Comparison of ENCODE assay signal across 13 cellular contexts in the genomic region with DNA sequence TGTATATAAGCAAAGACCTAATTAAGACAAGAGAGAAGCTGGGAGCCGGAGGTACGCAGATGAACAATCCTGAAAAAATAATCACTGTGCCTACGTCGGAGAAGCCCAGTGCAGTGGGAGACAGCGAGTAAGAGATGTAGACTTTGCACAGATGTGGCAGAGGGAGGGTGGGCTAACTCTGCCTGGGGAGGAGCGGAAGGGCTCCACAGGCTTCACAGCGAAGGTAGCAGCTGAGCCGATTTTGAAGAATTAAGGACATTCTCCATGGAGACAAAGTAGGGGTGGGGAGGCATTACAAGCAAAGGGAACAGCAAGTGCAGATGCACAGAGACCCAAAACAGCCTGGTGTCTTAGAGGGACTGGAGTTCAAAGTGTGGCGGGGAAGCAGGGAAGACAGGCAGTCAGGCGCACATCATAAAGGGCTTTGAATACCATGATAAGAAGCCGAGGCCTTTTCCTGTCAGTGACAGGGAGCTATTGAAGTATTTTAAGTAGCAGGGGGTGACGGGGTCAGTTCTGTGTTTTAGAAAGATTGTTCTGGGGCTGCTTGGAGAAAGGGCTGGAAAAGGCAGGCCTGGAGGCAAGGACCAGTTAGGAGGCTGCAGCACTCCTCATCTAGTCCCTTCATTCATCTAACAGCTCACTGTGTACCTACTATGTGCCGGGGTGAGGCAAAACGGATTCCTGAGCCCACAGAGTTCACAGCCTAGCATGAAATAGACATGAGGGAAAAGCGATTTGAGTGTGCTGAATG. TPM values are rescaled to one million over a fixed set of nuclear protein-coding genes. Genes with fewer than 3 reads are reported as not detected.
DNase-seq lines count a peak whose midpoint lies in the region; TF ChIP-seq lines count a peak whose summit lies in the region.
"Had no signal": no experiment of that assay in that cellular context is flagged by ENCODE, and none has a peak within 500 bp of the region (broad histone marks: within the 10 kb centered on the region; RNA-seq: fewer than 3 reads in every experiment).

No MANE protein-coding gene starts in this region.

- WGBS in testis, 2 donors, result 78 to 81% methylated on average over 15 of the region's 15 CpGs

- peak; percentile 55 for DNase-seq in D341Med (ENCODE audit: low spot score)
- peak; percentile 89 for DNase-seq in NCI-H82 (lab: John Stamatoyannopoulos, UW)
- no peak for DNase-seq in dorsolateral prefrontal cortex
- peak; percentile 15 for DNase-seq in midbrain (lab: John Stamatoyannopoulos, UW)
- no peak for DNase-seq in anterior cingulate cortex (lab: John Stamatoyannopoulos, UW)
- no peak for DNase-seq in testis
- no peak for DNase-seq in stimulated activated CD4-positive, alpha-beta T cell treated with anti-CD3 and anti-CD28 coated beads, Interleukin-15, amount 100 ng/mL, for 24 hours
- DNase-seq: ACHN, DMS153, NCI-H2029, NCI-H526 treated with DMSO at 0.1 percent for 48 hours had no signal

- no peaks in the 10 kb centered on the region for H3K9me3 ChIP-seq in testis
- H3K9me3 ChIP-seq: SJSA1 had no signal

- H3K4me1 ChIP-seq in testis, result no peaks in the 10 kb centered on the region
- H3K4me1 ChIP-seq: SJSA1 had no signal

- H3K27me3 ChIP-seq in dorsolateral prefrontal cortex (no peaks in the 10 kb centered on the region), testis (no peaks in the 10 kb centered on the region)
- H3K27me3 ChIP-seq: SJSA1 had no signal

- H3K4me3 ChIP-seq in dorsolateral prefrontal cortex (peak overlapping the region in 1 of 59 donors; percentile 30), testis (no peak overlapping the region)
- H3K4me3 ChIP-seq: SJSA1 had no signal

- no peaks in the 10 kb centered on the region for H3K36me3 ChIP-seq in testis (ENCODE audit: low read depth, missing control alignments)
- H3K36me3 ChIP-seq: SJSA1 had no signal

- no peak for TF ChIP-seq POLR2A in testis (IDR thresholded peaks at IDR 0.05)

- no peak for TF ChIP-seq CTCF in dorsolateral prefrontal cortex (IDR thresholded peaks at IDR 0.05 in 54 of 56, conservative IDR thresholded peaks at IDR 0.05 in 2 of 56; ENCODE audit: low read depth in 1 of 56, partially characterized antibody in 56 of 56)
- no peak for TF ChIP-seq CTCF in testis (IDR thresholded peaks at IDR 0.05)

- intact Hi-C loops in dorsolateral prefrontal cortex (cut with DNase I) (no loop called here), testis (cut with DNase I; ENCODE audit: low total_unique reads) (no loop called here)

- H3K27ac ChIP-seq in dorsolateral prefrontal cortex, result peak overlapping the region in 52 of 59 donors; percentile 14 to 85 (median 58)
- H3K27ac ChIP-seq in testis, result no peak overlapping the region
- H3K27ac ChIP-seq: RWPE1, SJSA1 had no signal

RNA-seq across cellular contexts. Expression of a gene that starts 6.4 kb away (rescaled TPM):
- total RNA-seq in dorsolateral prefrontal cortex (100 to 1,000 TPM in 119 of 120 experiments, 10 to 100 TPM in 1; 58.9 to 366 (median 240) TPM), testis (1 to 10 TPM; 4.6 to 9.4 TPM)
- 8.3 TPM for polyA plus RNA-seq in testis (ENCODE audit: insufficient read depth, low read depth, low replicate concordance)

RNA-seq across cellular contexts. Expression of a gene that starts 32.4 kb away (rescaled TPM):
- 10 to 100 TPM; 44.5 to 77.9 (median 59.4) TPM for total RNA-seq in dorsolateral prefrontal cortex
- 10 to 100 TPM; 69.1 to 83.9 TPM for total RNA-seq in testis
- 70.0 TPM for polyA plus RNA-seq in testis (ENCODE audit: insufficient read depth, low read depth, low replicate concordance)

Comparison
In these comparisons a context has a peak if more than half of its experiments do, and no peak if none do; other contexts are left out.
1. DNase-seq: peak in D341Med (single experiment), NCI-H82 (single experiment) and midbrain (single experiment); none in dorsolateral prefrontal cortex (0 of 10), anterior cingulate cortex (0 of 58), testis (single experiment) and stimulated activated CD4-positive, alpha-beta T cell treated with anti-CD3 and anti-CD28 coated beads, Interleukin-15, amount 100 ng/mL, for 24 hours (single experiment).
2. H3K27ac ChIP-seq: peak in dorsolateral prefrontal cortex (52 of 59); none in testis (0 of 2).
3. RNA of a gene that starts 6.4 kb away (total RNA-seq): 58.9 to 366 TPM in dorsolateral prefrontal cortex; 4.6 to 9.4 TPM in testis; every median in the first group is over 4 times any median in the second.